Comparison of ENCODE assay signal across 8 cellular contexts in genomic region chr3:51670711-51671089, GRCh38. TPM values are rescaled to one million over a fixed set of nuclear protein-coding genes. Genes with fewer than 3 reads are reported as not detected.
DNase-seq lines count a peak whose midpoint lies in the region; TF ChIP-seq lines count a peak whose summit lies in the region.

No MANE protein-coding gene starts in this region.

- TF ChIP-seq CTCF in parathyroid adenoma (IDR thresholded peaks at IDR 0.05) = no peak

- H3K4me3 ChIP-seq in ectodermal cell (ENCODE audit: insufficient read depth, low read depth, low read length) (peak overlapping the region; percentile 59), parathyroid adenoma (ENCODE audit: low read depth, low read length) (peak overlapping the region; percentile 97)

- H3K4me3 Mint-ChIP-seq in activated naive CD4-positive, alpha-beta T cell treated with anti-CD3 and anti-CD28 coated beads, Interleukin-2, amount 50 U/mL, for 24 hours = peak overlapping the region; percentile 91

- peak overlapping the region; percentile 91 for H3K4me2 ChIP-seq in parathyroid adenoma (ENCODE audit: low read length)

- H3K27ac ChIP-seq in KOPT-K1 (ENCODE audit: low read depth, low read length, poor library complexity, severe bottlenecking) (peak overlapping the region; percentile 94), ectodermal cell (ENCODE audit: insufficient read depth, low read depth, low read length, poor library complexity, severe bottlenecking) (no peak overlapping the region), parathyroid adenoma (peak overlapping the region; percentile 89)

- H3K9me3 ChIP-seq in KOPT-K1 (ENCODE audit: insufficient read depth, low read length, poor library complexity, severe bottlenecking) = no peaks in the 10 kb centered on the region
- no peaks in the 10 kb centered on the region for H3K9me3 ChIP-seq in ectodermal cell (ENCODE audit: control insufficient read depth, low read length)
- H3K9me3 ChIP-seq in parathyroid adenoma (ENCODE audit: control insufficient read depth, low read length) = no peaks in the 10 kb centered on the region

- H3K79me2 ChIP-seq in parathyroid adenoma = peaks cover 19% of the 10 kb centered on the region

- H2AFZ ChIP-seq in parathyroid adenoma = peak overlapping the region; percentile 99

- no peaks in the 10 kb centered on the region for H3K27me3 Mint-ChIP-seq in activated naive CD4-positive, alpha-beta T cell treated with anti-CD3 and anti-CD28 coated beads, Interleukin-2, amount 50 U/mL, for 24 hours

- H3K36me3 Mint-ChIP-seq in activated naive CD4-positive, alpha-beta T cell treated with anti-CD3 and anti-CD28 coated beads, Interleukin-2, amount 50 U/mL, for 24 hours = peaks cover 9% of the 10 kb centered on the region

- H3K27me3 ChIP-seq in ectodermal cell (ENCODE audit: control insufficient read depth, insufficient read depth, low read length, poor library complexity, severe bottlenecking) (peaks cover 34% of the 10 kb centered on the region), parathyroid adenoma (ENCODE audit: control insufficient read depth, insufficient read depth, low read length) (no peaks in the 10 kb centered on the region)

- peak overlapping the region; percentile 35 for H3K27ac Mint-ChIP-seq in activated naive CD4-positive, alpha-beta T cell treated with anti-CD3 and anti-CD28 coated beads, Interleukin-2, amount 50 U/mL, for 24 hours

- H3K36me3 ChIP-seq in KOPT-K1 (ENCODE audit: insufficient read depth, low read length) (peaks cover 17% of the 10 kb centered on the region; the same call in 1 of the 2 replicates), ectodermal cell (ENCODE audit: control insufficient read depth, insufficient read depth, low read length) (no peaks in the 10 kb centered on the region), parathyroid adenoma (ENCODE audit: control insufficient read depth, insufficient read depth, low read length) (no peaks in the 10 kb centered on the region)

- H3K9ac ChIP-seq in parathyroid adenoma = no peak overlapping the region

- DNase-seq in activated naive CD4-positive, alpha-beta T cell treated with anti-CD3 and anti-CD28 coated beads, Interleukin-2, amount 50 U/mL, for 16 hours = no peak
- no peak for DNase-seq in stimulated activated CD4-positive, alpha-beta T cell treated with anti-CD3 and anti-CD28 coated beads, Interleukin-4, amount 100 ng/mL, for 24 hours
- no peak for DNase-seq in activated CD4-positive, alpha-beta T cell treated with anti-CD3 and anti-CD28 coated beads, Interleukin-2, amount 50 U/mL, for 4 hours
- no peak for DNase-seq in NCI-H526 treated with DMSO at 0.1 percent for 48 hours (lab: John Stamatoyannopoulos, UW)

- H3K9me3 Mint-ChIP-seq in activated naive CD4-positive, alpha-beta T cell treated with anti-CD3 and anti-CD28 coated beads, Interleukin-2, amount 50 U/mL, for 24 hours = no peaks in the 10 kb centered on the region

- H3K4me1 Mint-ChIP-seq in activated naive CD4-positive, alpha-beta T cell treated with anti-CD3 and anti-CD28 coated beads, Interleukin-2, amount 50 U/mL, for 24 hours = peaks cover 71% of the 10 kb centered on the region

- H3K4me1 ChIP-seq in ectodermal cell (ENCODE audit: control insufficient read depth, insufficient read depth, low read length) = peaks cover 7% of the 10 kb centered on the region
- peaks cover 15% of the 10 kb centered on the region for H3K4me1 ChIP-seq in parathyroid adenoma

- 28 to 29% methylated on average over 14 of the region's 14 CpGs for WGBS in ectodermal cell, 2 experiments

RNA-seq across cellular contexts. Expression of gene TEX264, which starts 0.4 kb away (rescaled TPM):
- polyA plus RNA-seq in ectodermal cell (2013, experiment 1 of 4) = 5.5 TPM
- polyA plus RNA-seq in ectodermal cell (2013, experiment 2 of 4) = 5.8 TPM
- 4.8 TPM for polyA plus RNA-seq in ectodermal cell (2013, experiment 3 of 4)
- polyA plus RNA-seq in ectodermal cell (2013, experiment 4 of 4) = 6.4 TPM

RNA-seq across cellular contexts. Expression of gene GRM2, which starts 36.2 kb away (rescaled TPM):
- 3.3 TPM for polyA plus RNA-seq in ectodermal cell (2013, experiment 1 of 4)
- 3.8 TPM for polyA plus RNA-seq in ectodermal cell (2013, experiment 2 of 4)
- 4.4 TPM for polyA plus RNA-seq in ectodermal cell (2013, experiment 3 of 4)
- 4.5 TPM for polyA plus RNA-seq in ectodermal cell (2013, experiment 4 of 4)
